8 cellular contexts compared by ENCODE assay signal in the genomic region with DNA sequence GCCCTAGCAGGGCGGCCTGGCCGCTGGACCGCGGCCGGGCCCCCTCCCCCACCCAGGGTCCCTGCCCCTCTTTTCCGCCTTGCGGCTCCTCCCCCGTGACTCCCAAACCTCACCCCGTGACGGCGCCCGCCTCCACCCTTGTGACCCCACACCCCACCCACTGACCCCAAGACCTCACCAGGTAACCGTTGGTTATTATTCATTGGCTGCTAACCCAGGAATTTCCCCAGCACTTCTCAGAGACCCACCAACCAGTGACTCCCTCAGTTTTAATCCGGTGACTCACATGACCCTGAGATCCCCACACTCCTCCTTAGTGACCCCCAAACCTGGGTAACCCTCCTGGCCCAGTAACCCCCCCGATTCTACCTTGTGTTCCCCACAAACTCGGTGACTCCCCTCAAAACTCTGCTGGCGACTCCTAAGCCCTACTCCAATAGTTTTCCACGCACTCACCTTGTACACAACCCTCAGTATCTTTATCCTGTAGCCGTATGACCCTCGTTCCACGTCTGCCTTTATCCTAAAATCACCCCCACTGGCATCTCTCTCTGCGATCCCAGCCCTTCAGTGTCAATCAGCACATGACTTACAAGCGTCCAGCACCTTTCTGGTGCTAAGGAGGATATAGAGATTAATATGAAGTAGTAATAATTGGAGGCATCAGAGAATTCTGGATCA. TPM values are rescaled to one million over a fixed set of nuclear protein-coding genes. Genes with fewer than 3 reads are reported as not detected.
DNase-seq lines count a peak whose midpoint lies in the region; ATAC-seq lines count a peak whose summit lies in the region.

No MANE protein-coding gene starts in this region.

- ATAC-seq in left colon: peak; percentile 69

- peaks cover 23% of the 10 kb centered on the region; the same call in 1 of the 2 replicates for H3F3A ChIP-seq in GM23248 (ENCODE audit: insufficient read depth)

- H3K4me3 ChIP-seq in GM23248 (peak overlapping the region; percentile 89), MG63 (peak overlapping the region; percentile 89)

- in situ Hi-C loops in GM23248 (cut with MboI): no loop called here

- 4 to 6% methylated on average over 10 to 23 of the region's 23 CpGs for WGBS in GM23248 (ENCODE audit: low coverage in 1 of 2, low lambda C conversion rate in 2 of 2, missing lambda C conversion rate in 2 of 2), 2 experiments

- H3K9me3 ChIP-seq in GM23248 (ENCODE audit: low read depth): no peaks in the 10 kb centered on the region
- no peaks in the 10 kb centered on the region for H3K9me3 ChIP-seq in MG63

- H3K4me2 ChIP-seq in GM23248 (ENCODE audit: unreplicated experiment): peak overlapping the region; percentile 97

- peaks cover 24% of the 10 kb centered on the region for H3K4me1 ChIP-seq in GM23248 (ENCODE audit: insufficient read depth)

- peak overlapping the region; percentile 73 for H2AFZ ChIP-seq in GM23248

- H3K79me2 ChIP-seq in GM23248 (ENCODE audit: insufficient read depth): peaks cover 60% of the 10 kb centered on the region

- H3K27ac ChIP-seq in GM23248 (peak overlapping the region; percentile 89), caudate nucleus (ENCODE audit: low read depth, low read length) (peak overlapping the region; percentile 96)

- H4K20me1 ChIP-seq in GM23248 (ENCODE audit: insufficient read depth): no peaks in the 10 kb centered on the region

- H3K9ac ChIP-seq in GM23248: peak overlapping the region; percentile 95

- no peaks in the 10 kb centered on the region for H3K36me3 ChIP-seq in GM23248 (ENCODE audit: low read depth)
- H3K36me3 ChIP-seq in MG63: no peaks in the 10 kb centered on the region

- peak; percentile 60 for DNase-seq in GDM1 (lab: John Stamatoyannopoulos, UW)
- peak; percentile 46 for DNase-seq in GM23248
- peak; percentile 71 for DNase-seq in MG63
- peak; percentile 39 to 50 (median 46) for DNase-seq in activated CD4-positive, CD25-positive, alpha-beta regulatory T cell (lab: John Stamatoyannopoulos, UW)
- DNase-seq in caudate nucleus (lab: John Stamatoyannopoulos, UW): peak in 36 of 61 donors; percentile 5 to 88 (median 48)
- peak; percentile 83 to 85 for DNase-seq in left colon
- peak; percentile 76 for DNase-seq in stimulated activated CD4-positive, alpha-beta T cell treated with anti-CD3 and anti-CD28 coated beads, Interleukin-1b, Interleukin-23, amount 100 ng/mL, for 48 hours
- no peak for DNase-seq in foreskin melanocyte

- H3K27me3 ChIP-seq in GM23248 (replicated peaks; ENCODE audit: insufficient read depth) (no peaks in the 10 kb centered on the region), MG63 (no peaks in the 10 kb centered on the region)

- intact Hi-C loops in left colon (cut with DNase I, micrococcal nuclease): no loop called here

- no peaks in the 10 kb centered on the region for H3K9me2 ChIP-seq in GM23248 (ENCODE audit: insufficient read depth)

RNA-seq across cellular contexts. Expression of a gene that starts 0.6 kb away (rescaled TPM):
- 14.3 and 19.6 TPM in 2 replicates for total RNA-seq in GM23248 (2014; rRNA removed; shearing (Covaris generic))
- 15.9 and 16.4 TPM in 2 replicates for polyA plus RNA-seq in GM23248 (2016; fragmentation: Nextera tagmentation; extraction: Ambion mirVana)
- total RNA-seq in MG63 (2014; rRNA removed; shearing (Covaris generic); ENCODE audit: low replicate concordance): 14.2 and 14.9 TPM in 2 replicates
- total RNA-seq in left colon: 10 to 100 TPM; 29.1 to 33.5 TPM

RNA-seq across cellular contexts. Expression of a gene that starts 37.5 kb away (rescaled TPM):
- total RNA-seq in GM23248 (2014; rRNA removed; shearing (Covaris generic)): 2.6 and 4.9 TPM in 2 replicates
- polyA plus RNA-seq in GM23248 (2016; fragmentation: Nextera tagmentation; extraction: Ambion mirVana): 1.3 and 1.7 TPM in 2 replicates
- total RNA-seq in MG63 (2014; rRNA removed; shearing (Covaris generic); ENCODE audit: low replicate concordance): 0.33 TPM in 1 of 2 replicates, not detected in the other
- 10 to 100 TPM; 10.3 to 10.5 TPM for total RNA-seq in left colon

RNA-seq across cellular contexts. Expression of a gene that starts 46.3 kb away (rescaled TPM):
- total RNA-seq in GM23248 (2014; rRNA removed; shearing (Covaris generic)): 31.5 and 31.6 TPM in 2 replicates
- polyA plus RNA-seq in GM23248 (2016; fragmentation: Nextera tagmentation; extraction: Ambion mirVana): 21.6 and 24.0 TPM in 2 replicates
- 2.5 and 4.2 TPM in 2 replicates for total RNA-seq in MG63 (2014; rRNA removed; shearing (Covaris generic); ENCODE audit: low replicate concordance)
- total RNA-seq in left colon: under 1 TPM; 0.09 to 0.67 TPM
